In the genomic region with DNA sequence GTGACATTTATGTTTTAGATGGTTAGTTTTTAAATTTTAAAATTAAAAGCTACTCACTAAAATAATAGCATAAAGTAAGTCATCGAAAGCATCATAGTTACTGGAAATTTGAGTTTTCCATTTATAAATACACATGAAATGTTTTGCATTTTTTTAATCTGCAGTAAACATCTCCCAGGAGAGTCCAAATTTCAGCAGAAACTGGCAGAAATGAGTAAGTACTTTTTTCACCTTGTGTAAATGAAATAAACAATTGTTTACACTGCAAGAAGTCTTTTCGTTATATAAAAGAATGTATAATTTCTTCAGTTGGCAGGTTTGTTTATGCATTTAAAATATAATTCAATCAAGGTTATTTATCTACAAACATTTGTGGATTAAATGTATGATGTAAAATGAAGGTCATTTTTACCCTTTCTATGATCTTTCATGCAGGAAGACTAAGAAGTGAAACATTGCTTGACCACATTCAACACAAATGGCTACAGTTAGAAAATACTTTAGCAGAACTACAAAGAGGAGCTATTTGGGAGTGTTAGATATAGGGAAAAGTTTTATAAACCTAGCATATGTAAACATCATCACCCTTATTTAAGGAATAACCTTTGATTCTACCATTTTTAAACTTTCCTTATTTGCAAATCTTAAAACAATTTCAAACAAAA, we compare ENCODE assay signal across 21 cellular contexts. TPM values are rescaled to one million over a fixed set of nuclear protein-coding genes. Genes with fewer than 3 reads are reported as not detected.
DNase-seq lines count a peak whose midpoint lies in the region; ATAC-seq and TF ChIP-seq lines count a peak whose summit lies in the region.
"Had no signal": no experiment of that assay in that cellular context is flagged by ENCODE, and none has a peak within 500 bp of the region (broad histone marks: within the 10 kb centered on the region; RNA-seq: fewer than 3 reads in every experiment).

No MANE protein-coding gene starts in this region.

- H3K27me3 Mint-ChIP-seq in memory B cell: no peaks in the 10 kb centered on the region
- H3K27me3 Mint-ChIP-seq: activated T-helper 17 cell treated with anti-CD3 and anti-CD28 coated beads, Interleukin-2, amount 50 U/mL, for 72 hours; natural killer cell treated with Interleukin-12 subunit alpha and Interleukin-12 subunit beta and Interleukin-15 and Interleukin-18, amount 100 ng/mL, for 72 hours had no signal

- no peaks in the 10 kb centered on the region for H3K4me1 ChIP-seq in esophagus squamous epithelium
- H3K4me1 ChIP-seq: BE2C, uterus had no signal

- H3K9me3 Mint-ChIP-seq in memory B cell: no peaks in the 10 kb centered on the region
- H3K9me3 Mint-ChIP-seq: activated T-helper 17 cell treated with anti-CD3 and anti-CD28 coated beads, Interleukin-2, amount 50 U/mL, for 72 hours; natural killer cell treated with Interleukin-12 subunit alpha and Interleukin-12 subunit beta and Interleukin-15 and Interleukin-18, amount 100 ng/mL, for 72 hours had no signal

- no peaks in the 10 kb centered on the region for H3K9me3 ChIP-seq in esophagus squamous epithelium
- H3K9me3 ChIP-seq: BE2C, uterus had no signal

- intact Hi-C loops in esophagus squamous epithelium (cut with DNase I): no loop called here

- TF ChIP-seq POLR2A in esophagus squamous epithelium (IDR thresholded peaks at IDR 0.05): no peak

- WGBS in esophagus squamous epithelium, 2 donors: 75 to 91% methylated on average over 2 of the region's 2 CpGs

- ATAC-seq in GM18502 (IDR thresholded peaks at IDR 0.05; ENCODE audit: poor library complexity, unreplicated experiment) (peak; percentile 66), GM19455 (IDR thresholded peaks at IDR 0.05; ENCODE audit: unreplicated experiment) (peak; percentile 62), HG03442 (IDR thresholded peaks at IDR 0.05; ENCODE audit: unreplicated experiment) (peak; percentile 67), memory B cell (ENCODE audit: low read depth) (no peak)
- ATAC-seq: activated T-helper 17 cell treated with anti-CD3 and anti-CD28 coated beads, Interleukin-2, amount 50 U/mL, for 72 hours; left lobe of liver; natural killer cell treated with Interleukin-12 subunit alpha and Interleukin-12 subunit beta and Interleukin-15 and Interleukin-18, amount 100 ng/mL, for 72 hours had no signal

- H3K4me3 Mint-ChIP-seq in memory B cell: no peak overlapping the region
- H3K4me3 Mint-ChIP-seq: activated T-helper 17 cell treated with anti-CD3 and anti-CD28 coated beads, Interleukin-2, amount 50 U/mL, for 72 hours; natural killer cell treated with Interleukin-12 subunit alpha and Interleukin-12 subunit beta and Interleukin-15 and Interleukin-18, amount 100 ng/mL, for 72 hours had no signal

- H3K36me3 Mint-ChIP-seq in memory B cell: peaks cover 39% of the 10 kb centered on the region

- peak overlapping the region in 2 of 4 donors; percentile 25 to 27 for H3K27ac ChIP-seq in esophagus squamous epithelium
- H3K27ac ChIP-seq: HL-60, KMS-11, RWPE1, uterus had no signal

- peaks cover 9% of the 10 kb centered on the region for H3K4me1 Mint-ChIP-seq in memory B cell
- H3K4me1 Mint-ChIP-seq: activated T-helper 17 cell treated with anti-CD3 and anti-CD28 coated beads, Interleukin-2, amount 50 U/mL, for 72 hours had no signal

- no peaks in the 10 kb centered on the region for H3K27me3 ChIP-seq in esophagus squamous epithelium
- H3K27me3 ChIP-seq: BE2C, uterus had no signal

- DNase-seq in memory B cell (ENCODE audit: low spot score in 2 of 2): no peak
- no peak for DNase-seq in activated T-cell treated with anti-CD3 and anti-CD28 coated beads, Interleukin-2, amount 50 U/mL, for 1 hour
- DNase-seq in NK-92 (lab: John Stamatoyannopoulos, UW; ENCODE audit: unreplicated experiment): no peak
- DNase-seq in GM20000 (ENCODE audit: low spot score): no peak
- no peak for DNase-seq in esophagus squamous epithelium (lab: John Stamatoyannopoulos, UW)
- DNase-seq: BE2C; dermis blood vessel endothelial cell; NCI-H1694; NCI-H524 treated with DMSO at 0.1 percent for 48 hours; right cardiac atrium; stimulated activated CD4-positive, alpha-beta T cell treated with anti-CD3 and anti-CD28 coated beads, Interleukin-2, amount 100 ng/mL, for 48 hours; uterus had no signal

- peaks cover 0 to 53% (median 0%) of the 10 kb centered on the region in 3 donors for H3K36me3 ChIP-seq in esophagus squamous epithelium

- TF ChIP-seq CTCF in GM20000 (IDR thresholded peaks at IDR 0.05; ENCODE audit: extremely low read depth, missing control alignments) (no peak), esophagus squamous epithelium (IDR thresholded peaks at IDR 0.05) (no peak)

- peak overlapping the region; percentile 67 for H3K27ac Mint-ChIP-seq in memory B cell
- H3K27ac Mint-ChIP-seq: activated T-helper 17 cell treated with anti-CD3 and anti-CD28 coated beads, Interleukin-2, amount 50 U/mL, for 72 hours; natural killer cell treated with Interleukin-12 subunit alpha and Interleukin-12 subunit beta and Interleukin-15 and Interleukin-18, amount 100 ng/mL, for 72 hours had no signal

- H3K4me3 ChIP-seq in esophagus squamous epithelium: no peak overlapping the region
- H3K4me3 ChIP-seq: uterus had no signal

RNA-seq across cellular contexts. Expression of gene RCBTB2, which starts 55.6 kb away (rescaled TPM):
- 10 to 100 TPM in 3 of 4 donors, 1 to 10 TPM in 1; 8.1 to 24.7 (median 14.9) TPM for total RNA-seq in esophagus squamous epithelium
